1 cellular context compared by ENCODE assay signal in the genomic region with DNA sequence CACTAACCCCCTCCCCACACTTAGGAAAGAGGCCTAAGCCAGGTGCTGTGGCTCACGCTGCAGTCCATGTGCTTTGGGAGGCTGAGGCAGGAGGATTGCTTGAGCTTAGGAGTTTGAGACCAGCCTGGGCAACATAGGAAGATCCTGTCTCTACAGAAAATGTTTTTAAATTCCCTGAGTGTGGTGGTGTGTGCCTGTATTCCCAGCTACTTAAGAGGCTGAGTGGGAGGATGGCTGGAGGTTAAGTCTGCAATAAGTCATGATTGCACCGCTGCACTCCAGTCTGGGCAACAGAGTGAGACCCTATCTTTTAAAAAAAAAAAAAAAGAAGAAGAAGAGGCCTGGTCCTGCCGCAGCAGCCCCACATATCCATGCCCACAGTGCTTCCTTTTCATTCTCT.
TF ChIP-seq lines count a peak whose summit lies in the region.

No MANE protein-coding gene starts in this region.

TF ChIP-seq in GM23338, 12 proteins besides CTCF, POLR2A, EP300 and RAD21:
- TF ChIP-seq ZNF331 (CRISPR knock-in tag; IDR thresholded peaks at IDR 0.05; ENCODE audit: low read depth) (no peak), POLR2AphosphoS5 (IDR thresholded peaks at IDR 0.05; ENCODE audit: low read depth) (no peak), EZH2 (IDR thresholded peaks at IDR 0.05; ENCODE audit: low read depth, unreplicated experiment) (no peak), CREB1 (CRISPR knock-in tag; IDR thresholded peaks at IDR 0.05; ENCODE audit: low read depth) (no peak), ZNF114 (CRISPR knock-in tag; IDR thresholded peaks at IDR 0.05) (no peak), EZH2phosphoT487 (IDR thresholded peaks at IDR 0.05; ENCODE audit: unreplicated experiment) (no peak), NANOG (IDR thresholded peaks at IDR 0.05; ENCODE audit: borderline replicate concordance) (no peak), JUNB (IDR thresholded peaks at IDR 0.05; ENCODE audit: unreplicated experiment) (no peak), STAT1 (IDR thresholded peaks at IDR 0.05; ENCODE audit: unreplicated experiment) (no peak)
- TF ChIP-seq, protein P1, sequence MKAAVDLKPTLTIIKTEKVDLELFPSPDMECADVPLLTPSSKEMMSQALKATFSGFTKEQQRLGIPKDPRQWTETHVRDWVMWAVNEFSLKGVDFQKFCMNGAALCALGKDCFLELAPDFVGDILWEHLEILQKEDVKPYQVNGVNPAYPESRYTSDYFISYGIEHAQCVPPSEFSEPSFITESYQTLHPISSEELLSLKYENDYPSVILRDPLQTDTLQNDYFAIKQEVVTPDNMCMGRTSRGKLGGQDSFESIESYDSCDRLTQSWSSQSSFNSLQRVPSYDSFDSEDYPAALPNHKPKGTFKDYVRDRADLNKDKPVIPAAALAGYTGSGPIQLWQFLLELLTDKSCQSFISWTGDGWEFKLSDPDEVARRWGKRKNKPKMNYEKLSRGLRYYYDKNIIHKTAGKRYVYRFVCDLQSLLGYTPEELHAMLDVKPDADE (IDR thresholded peaks at IDR 0.05): no peak
- TF ChIP-seq, protein P2, sequence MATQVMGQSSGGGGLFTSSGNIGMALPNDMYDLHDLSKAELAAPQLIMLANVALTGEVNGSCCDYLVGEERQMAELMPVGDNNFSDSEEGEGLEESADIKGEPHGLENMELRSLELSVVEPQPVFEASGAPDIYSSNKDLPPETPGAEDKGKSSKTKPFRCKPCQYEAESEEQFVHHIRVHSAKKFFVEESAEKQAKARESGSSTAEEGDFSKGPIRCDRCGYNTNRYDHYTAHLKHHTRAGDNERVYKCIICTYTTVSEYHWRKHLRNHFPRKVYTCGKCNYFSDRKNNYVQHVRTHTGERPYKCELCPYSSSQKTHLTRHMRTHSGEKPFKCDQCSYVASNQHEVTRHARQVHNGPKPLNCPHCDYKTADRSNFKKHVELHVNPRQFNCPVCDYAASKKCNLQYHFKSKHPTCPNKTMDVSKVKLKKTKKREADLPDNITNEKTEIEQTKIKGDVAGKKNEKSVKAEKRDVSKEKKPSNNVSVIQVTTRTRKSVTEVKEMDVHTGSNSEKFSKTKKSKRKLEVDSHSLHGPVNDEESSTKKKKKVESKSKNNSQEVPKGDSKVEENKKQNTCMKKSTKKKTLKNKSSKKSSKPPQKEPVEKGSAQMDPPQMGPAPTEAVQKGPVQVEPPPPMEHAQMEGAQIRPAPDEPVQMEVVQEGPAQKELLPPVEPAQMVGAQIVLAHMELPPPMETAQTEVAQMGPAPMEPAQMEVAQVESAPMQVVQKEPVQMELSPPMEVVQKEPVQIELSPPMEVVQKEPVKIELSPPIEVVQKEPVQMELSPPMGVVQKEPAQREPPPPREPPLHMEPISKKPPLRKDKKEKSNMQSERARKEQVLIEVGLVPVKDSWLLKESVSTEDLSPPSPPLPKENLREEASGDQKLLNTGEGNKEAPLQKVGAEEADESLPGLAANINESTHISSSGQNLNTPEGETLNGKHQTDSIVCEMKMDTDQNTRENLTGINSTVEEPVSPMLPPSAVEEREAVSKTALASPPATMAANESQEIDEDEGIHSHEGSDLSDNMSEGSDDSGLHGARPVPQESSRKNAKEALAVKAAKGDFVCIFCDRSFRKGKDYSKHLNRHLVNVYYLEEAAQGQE (IDR thresholded peaks at IDR 0.05; ENCODE audit: unreplicated experiment): no peak
- TF ChIP-seq, protein P3, sequence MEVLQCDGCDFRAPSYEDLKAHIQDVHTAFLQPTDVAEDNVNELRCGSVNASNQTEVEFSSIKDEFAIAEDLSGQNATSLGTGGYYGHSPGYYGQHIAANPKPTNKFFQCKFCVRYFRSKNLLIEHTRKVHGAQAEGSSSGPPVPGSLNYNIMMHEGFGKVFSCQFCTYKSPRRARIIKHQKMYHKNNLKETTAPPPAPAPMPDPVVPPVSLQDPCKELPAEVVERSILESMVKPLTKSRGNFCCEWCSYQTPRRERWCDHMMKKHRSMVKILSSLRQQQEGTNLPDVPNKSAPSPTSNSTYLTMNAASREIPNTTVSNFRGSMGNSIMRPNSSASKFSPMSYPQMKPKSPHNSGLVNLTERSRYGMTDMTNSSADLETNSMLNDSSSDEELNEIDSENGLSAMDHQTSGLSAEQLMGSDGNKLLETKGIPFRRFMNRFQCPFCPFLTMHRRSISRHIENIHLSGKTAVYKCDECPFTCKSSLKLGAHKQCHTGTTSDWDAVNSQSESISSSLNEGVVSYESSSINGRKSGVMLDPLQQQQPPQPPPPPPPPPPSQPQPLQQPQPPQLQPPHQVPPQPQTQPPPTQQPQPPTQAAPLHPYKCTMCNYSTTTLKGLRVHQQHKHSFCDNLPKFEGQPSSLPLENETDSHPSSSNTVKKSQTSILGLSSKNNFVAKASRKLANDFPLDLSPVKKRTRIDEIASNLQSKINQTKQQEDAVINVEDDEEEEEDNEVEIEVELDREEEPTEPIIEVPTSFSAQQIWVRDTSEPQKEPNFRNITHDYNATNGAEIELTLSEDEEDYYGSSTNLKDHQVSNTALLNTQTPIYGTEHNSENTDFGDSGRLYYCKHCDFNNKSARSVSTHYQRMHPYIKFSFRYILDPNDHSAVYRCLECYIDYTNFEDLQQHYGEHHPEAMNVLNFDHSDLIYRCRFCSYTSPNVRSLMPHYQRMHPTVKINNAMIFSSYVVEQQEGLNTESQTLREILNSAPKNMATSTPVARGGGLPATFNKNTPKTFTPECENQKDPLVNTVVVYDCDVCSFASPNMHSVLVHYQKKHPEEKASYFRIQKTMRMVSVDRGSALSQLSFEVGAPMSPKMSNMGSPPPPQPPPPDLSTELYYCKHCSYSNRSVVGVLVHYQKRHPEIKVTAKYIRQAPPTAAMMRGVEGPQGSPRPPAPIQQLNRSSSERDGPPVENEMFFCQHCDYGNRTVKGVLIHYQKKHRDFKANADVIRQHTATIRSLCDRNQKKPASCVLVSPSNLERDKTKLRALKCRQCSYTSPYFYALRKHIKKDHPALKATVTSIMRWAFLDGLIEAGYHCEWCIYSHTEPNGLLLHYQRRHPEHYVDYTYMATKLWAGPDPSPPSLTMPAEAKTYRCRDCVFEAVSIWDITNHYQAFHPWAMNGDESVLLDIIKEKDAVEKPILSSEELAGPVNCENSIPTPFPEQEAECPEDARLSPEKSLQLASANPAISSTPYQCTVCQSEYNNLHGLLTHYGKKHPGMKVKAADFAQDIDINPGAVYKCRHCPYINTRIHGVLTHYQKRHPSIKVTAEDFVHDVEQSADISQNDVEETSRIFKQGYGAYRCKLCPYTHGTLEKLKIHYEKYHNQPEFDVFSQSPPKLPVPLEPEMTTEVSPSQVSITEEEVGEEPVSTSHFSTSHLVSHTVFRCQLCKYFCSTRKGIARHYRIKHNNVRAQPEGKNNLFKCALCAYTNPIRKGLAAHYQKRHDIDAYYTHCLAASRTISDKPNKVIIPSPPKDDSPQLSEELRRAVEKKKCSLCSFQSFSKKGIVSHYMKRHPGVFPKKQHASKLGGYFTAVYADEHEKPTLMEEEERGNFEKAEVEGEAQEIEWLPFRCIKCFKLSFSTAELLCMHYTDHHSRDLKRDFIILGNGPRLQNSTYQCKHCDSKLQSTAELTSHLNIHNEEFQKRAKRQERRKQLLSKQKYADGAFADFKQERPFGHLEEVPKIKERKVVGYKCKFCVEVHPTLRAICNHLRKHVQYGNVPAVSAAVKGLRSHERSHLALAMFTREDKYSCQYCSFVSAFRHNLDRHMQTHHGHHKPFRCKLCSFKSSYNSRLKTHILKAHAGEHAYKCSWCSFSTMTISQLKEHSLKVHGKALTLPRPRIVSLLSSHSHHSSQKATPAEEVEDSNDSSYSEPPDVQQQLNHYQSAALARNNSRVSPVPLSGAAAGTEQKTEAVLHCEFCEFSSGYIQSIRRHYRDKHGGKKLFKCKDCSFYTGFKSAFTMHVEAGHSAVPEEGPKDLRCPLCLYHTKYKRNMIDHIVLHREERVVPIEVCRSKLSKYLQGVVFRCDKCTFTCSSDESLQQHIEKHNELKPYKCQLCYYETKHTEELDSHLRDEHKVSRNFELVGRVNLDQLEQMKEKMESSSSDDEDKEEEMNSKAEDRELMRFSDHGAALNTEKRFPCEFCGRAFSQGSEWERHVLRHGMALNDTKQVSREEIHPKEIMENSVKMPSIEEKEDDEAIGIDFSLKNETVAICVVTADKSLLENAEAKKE (CRISPR knock-in tag; IDR thresholded peaks at IDR 0.05): no peak
